12 cellular contexts compared by ENCODE assay signal in genomic region chr14:28264306-28264705, GRCh38.
"Had no signal": no experiment of that assay in that cellular context is flagged by ENCODE, and none has a peak within 500 bp of the region (broad histone marks: within the 10 kb centered on the region; RNA-seq: fewer than 3 reads in every experiment).

No MANE protein-coding gene starts in this region.

- H3K36me3 ChIP-seq: cardiac muscle cell, lower lobe of right lung, pancreas, stomach, thyroid gland, uterus had no signal

- H3K4me1 ChIP-seq: lower lobe of right lung, pancreas, stomach, thyroid gland, uterus had no signal

- H3K27me3 ChIP-seq: cardiac muscle cell, pancreas, stomach, thyroid gland, uterus had no signal

- H3K9me3 ChIP-seq: lower lobe of right lung, pancreas, thyroid gland, uterus had no signal

- ATAC-seq: activated naive CD4-positive, alpha-beta T cell treated with anti-CD3 and anti-CD28 coated beads, Interleukin-2, amount 50 U/mL, for 72 hours; lower lobe of right lung; pancreas had no signal

- DNase-seq: activated T-cell treated with anti-CD3 and anti-CD28 coated beads, Interleukin-2, amount 50 U/mL, for 1 hour; amygdala; effector CD4-positive, alpha-beta T cell; hippocampal formation; lower lobe of right lung; midbrain; pancreas; stomach; thyroid gland; uterus had no signal

- H3K27ac ChIP-seq: cardiac muscle cell, lower lobe of right lung, pancreas, stomach, thyroid gland, uterus had no signal

- H3K4me3 ChIP-seq: cardiac muscle cell, lower lobe of right lung, pancreas, stomach, thyroid gland, uterus had no signal
